ENCODE assay signal across 20 cellular contexts in the genomic region with DNA sequence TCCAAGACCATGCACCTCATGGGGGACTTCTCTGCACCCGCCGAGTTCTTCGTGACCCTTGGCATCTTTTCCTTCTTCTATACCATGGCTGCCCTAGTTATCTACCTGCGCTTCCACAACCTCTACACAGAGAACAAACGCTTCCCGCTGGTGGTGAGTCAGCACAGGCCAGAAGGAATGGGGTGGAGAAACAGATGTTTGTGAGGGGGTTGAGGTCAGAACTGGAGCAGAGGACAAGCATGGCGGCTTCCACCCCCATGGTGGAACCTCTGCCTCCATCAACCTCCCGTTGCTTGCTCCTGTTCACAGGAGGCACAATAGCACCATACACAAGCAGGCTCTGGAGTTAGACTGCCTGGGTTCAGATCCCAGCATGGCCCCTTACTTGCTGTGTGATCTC. TPM values are rescaled to one million over a fixed set of nuclear protein-coding genes. Genes with fewer than 3 reads are reported as not detected.
"Had no signal": no experiment of that assay in that cellular context is flagged by ENCODE, and none has a peak within 500 bp of the region (broad histone marks: within the 10 kb centered on the region; RNA-seq: fewer than 3 reads in every experiment).

No MANE protein-coding gene starts in this region.

- H3K4me1 Mint-ChIP-seq: endodermal cell, mesothelial cell of epicardium had no signal

- H3K9me3 Mint-ChIP-seq: activated CD4-positive, alpha-beta T cell treated with anti-CD3 and anti-CD28 coated beads, Interleukin-2, amount 10 ng/mL, durations not matched to agents 7 days and 5 days; activated naive CD4-positive, alpha-beta T cell treated with anti-CD3 and anti-CD28 coated beads, Interleukin-2, amount 10 ng/mL, durations not matched to agents 7 days and 5 days; activated T-cell treated with anti-CD3 and anti-CD28 coated beads, Interleukin-2, amount 50 U/mL, for 72 hours; endodermal cell; mesothelial cell of epicardium; naive thymus-derived CD8-positive, alpha-beta T cell; neural progenitor cell; T-cell; T-helper 2 cell treated with Interferon-gamma antibody and Interleukin-4, amounts not matched to agents 5 μg/mL and 100 μg/mL, for 36 hours had no signal

- DNase-seq: activated CD4-positive, alpha-beta T cell treated with anti-CD3 and anti-CD28 coated beads, Interleukin-2, amount 10 ng/mL, durations not matched to agents 7 days and 5 days; activated CD4-positive, CD25-positive, alpha-beta regulatory T cell treated with anti-CD3 and anti-CD28 coated beads, Interleukin-2, amount 50 U/mL, for 72 hours; activated effector memory CD4-positive, alpha-beta T cell treated with Interleukin-2 at 50 U/mL for 16 hours; activated naive CD4-positive, alpha-beta T cell treated with anti-CD3 and anti-CD28 coated beads, Interleukin-2, amount 10 ng/mL, durations not matched to agents 7 days and 5 days; activated T-cell treated with anti-CD3 and anti-CD28 coated beads, Interleukin-2, amount 50 U/mL, for 72 hours; amygdala; endodermal cell; esophagus squamous epithelium; left ventricle myocardium superior; mammary epithelial cell; naive thymus-derived CD8-positive, alpha-beta T cell; spleen; stimulated activated CD4-positive, alpha-beta T cell treated with anti-CD3 and anti-CD28 coated beads, Interleukin-4, amount 100 ng/mL, for 24 hours; stimulated activated naive CD8-positive, alpha-beta T cell treated with anti-CD3 and anti-CD28 coated beads, Interleukin-15, Interleukin-2, amounts not matched to agents 100 U/mL and 50 U/mL, for 24 hours had no signal

- H3K27ac Mint-ChIP-seq: activated CD4-positive, alpha-beta T cell treated with anti-CD3 and anti-CD28 coated beads, Interleukin-2, amount 10 ng/mL, durations not matched to agents 7 days and 5 days; activated naive CD4-positive, alpha-beta T cell treated with anti-CD3 and anti-CD28 coated beads, Interleukin-2, amount 10 ng/mL, durations not matched to agents 7 days and 5 days; activated T-cell treated with anti-CD3 and anti-CD28 coated beads, Interleukin-2, amount 50 U/mL, for 72 hours; endodermal cell; mesothelial cell of epicardium; naive thymus-derived CD8-positive, alpha-beta T cell; neural progenitor cell; T-cell; T-helper 2 cell treated with Interferon-gamma antibody and Interleukin-4, amounts not matched to agents 5 μg/mL and 100 μg/mL, for 36 hours had no signal

- ATAC-seq: activated T-cell treated with anti-CD3 and anti-CD28 coated beads, Interleukin-2, amount 50 U/mL, for 72 hours; heart left ventricle; left ventricle myocardium superior; naive thymus-derived CD8-positive, alpha-beta T cell; stimulated activated naive CD8-positive, alpha-beta T cell treated with anti-CD3 and anti-CD28 coated beads, Interleukin-15, Interleukin-2, amounts not matched to agents 100 U/mL and 50 U/mL, for 24 hours; T-cell had no signal

- H3K4me3 Mint-ChIP-seq: activated CD4-positive, alpha-beta T cell treated with anti-CD3 and anti-CD28 coated beads, Interleukin-2, amount 10 ng/mL, durations not matched to agents 7 days and 5 days; activated naive CD4-positive, alpha-beta T cell treated with anti-CD3 and anti-CD28 coated beads, Interleukin-2, amount 10 ng/mL, durations not matched to agents 7 days and 5 days; activated T-cell treated with anti-CD3 and anti-CD28 coated beads, Interleukin-2, amount 50 U/mL, for 72 hours; endodermal cell; mesothelial cell of epicardium; naive thymus-derived CD8-positive, alpha-beta T cell; neural progenitor cell; T-cell; T-helper 2 cell treated with Interferon-gamma antibody and Interleukin-4, amounts not matched to agents 5 μg/mL and 100 μg/mL, for 36 hours had no signal

- H3K36me3 Mint-ChIP-seq: activated naive CD4-positive, alpha-beta T cell treated with anti-CD3 and anti-CD28 coated beads, Interleukin-2, amount 10 ng/mL, durations not matched to agents 7 days and 5 days; mesothelial cell of epicardium; neural progenitor cell had no signal

RNA-seq across cellular contexts. Expression of a gene that starts 10.5 kb away (rescaled TPM):
- total RNA-seq: activated CD4-positive, alpha-beta T cell treated with anti-CD3 and anti-CD28 coated beads, Interleukin-2, amount 10 ng/mL, durations not matched to agents 7 days and 5 days; bronchial epithelial cell; mammary epithelial cell; naive thymus-derived CD8-positive, alpha-beta T cell had no signal
